ENCODE assay signal across 1 cellular context in the genomic region with DNA sequence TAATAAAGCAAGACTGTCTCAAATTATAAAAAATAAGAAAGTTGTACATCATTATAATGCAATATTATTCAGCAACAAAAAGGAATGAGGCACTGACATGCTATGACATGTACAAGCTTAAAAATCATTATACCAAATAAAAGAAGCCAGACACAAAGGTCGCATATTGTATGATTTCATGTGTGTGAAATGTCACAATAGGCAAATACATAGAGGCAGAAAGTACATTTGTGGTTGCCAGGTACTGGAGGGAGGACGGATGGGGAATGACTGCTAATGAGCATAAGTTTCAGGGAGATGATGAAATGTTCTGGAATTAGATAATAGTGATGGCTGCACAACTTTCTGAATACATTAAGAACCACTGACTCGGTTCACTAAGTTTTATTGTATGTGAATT.
A peak's percentile ranks its signal among the peaks of the same experiment; 100 is the strongest.
TF ChIP-seq lines count a peak whose summit lies in the region.

No MANE protein-coding gene starts in this region.

TF ChIP-seq in K562, 482 proteins besides CTCF, POLR2A, EP300 and RAD21:
- 0 out of 2 replicates have a peak, but pooled peaks have one; percentile 18 for TF ChIP-seq CEBPB (tag; IDR thresholded peaks at IDR 0.05)
- TF ChIP-seq CEBPG (CRISPR knock-in tag; IDR thresholded peaks at IDR 0.05) = no peak
- TF ChIP-seq CEBPG (tag; conservative IDR thresholded peaks at IDR 0.05 in 1 of 2, IDR thresholded peaks at IDR 0.05 in 1 of 2) = peak in 1 of 2 experiments; percentile 27; a peak in 1 of 4 replicates
- no peak for TF ChIP-seq ZSCAN32 (CRISPR knock-in tag; IDR thresholded peaks at IDR 0.05)
- TF ChIP-seq GTF2A2 (tag; IDR thresholded peaks at IDR 0.05) = no peak
- TF ChIP-seq DDX20 (tag; IDR thresholded peaks at IDR 0.05; ENCODE audit: low read depth) = no peak
